In the genomic region with DNA sequence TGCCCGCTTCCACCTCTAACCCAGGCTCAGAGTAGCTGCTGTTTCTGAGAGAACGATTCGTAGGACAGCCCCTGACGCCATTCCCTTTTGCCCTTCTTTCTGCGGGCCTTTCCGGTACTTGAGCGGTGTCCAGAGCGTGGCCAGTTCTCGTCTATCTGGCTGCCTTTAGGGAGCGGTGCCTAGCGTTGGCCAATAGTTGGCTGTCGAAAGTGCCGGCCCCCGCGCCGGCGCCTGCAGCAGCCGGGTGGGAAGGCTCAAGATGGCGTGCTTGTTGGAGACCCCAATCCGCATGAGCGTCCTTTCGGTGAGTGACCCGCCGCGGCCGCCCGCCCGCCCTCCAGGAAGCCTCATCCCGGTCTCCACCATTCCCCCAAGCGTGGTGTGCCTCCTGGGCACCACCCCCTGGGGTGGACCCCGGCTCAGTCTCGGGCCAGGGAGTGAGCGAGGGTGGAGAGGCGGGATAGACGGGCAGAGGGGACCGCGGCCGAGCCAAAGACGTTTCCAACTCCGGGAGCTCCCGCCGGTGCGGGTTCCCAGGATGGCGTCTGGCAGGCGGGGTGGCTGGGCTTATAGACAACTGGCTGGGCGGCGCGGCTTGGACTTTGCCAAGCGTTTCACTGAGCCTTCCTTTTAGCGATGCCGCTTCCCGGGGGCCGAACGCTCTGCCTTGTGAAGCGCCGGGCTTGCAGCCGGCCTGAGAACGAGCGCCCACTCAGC, we compare ENCODE assay signal across 8 cellular contexts. TPM values are rescaled to one million over a fixed set of nuclear protein-coding genes. Genes with fewer than 3 reads are reported as not detected.
A peak's percentile ranks its signal among the peaks of the same experiment; 100 is the strongest.
DNase-seq lines count a peak whose midpoint lies in the region; ATAC-seq lines count a peak whose summit lies in the region.

A gene with protein sequence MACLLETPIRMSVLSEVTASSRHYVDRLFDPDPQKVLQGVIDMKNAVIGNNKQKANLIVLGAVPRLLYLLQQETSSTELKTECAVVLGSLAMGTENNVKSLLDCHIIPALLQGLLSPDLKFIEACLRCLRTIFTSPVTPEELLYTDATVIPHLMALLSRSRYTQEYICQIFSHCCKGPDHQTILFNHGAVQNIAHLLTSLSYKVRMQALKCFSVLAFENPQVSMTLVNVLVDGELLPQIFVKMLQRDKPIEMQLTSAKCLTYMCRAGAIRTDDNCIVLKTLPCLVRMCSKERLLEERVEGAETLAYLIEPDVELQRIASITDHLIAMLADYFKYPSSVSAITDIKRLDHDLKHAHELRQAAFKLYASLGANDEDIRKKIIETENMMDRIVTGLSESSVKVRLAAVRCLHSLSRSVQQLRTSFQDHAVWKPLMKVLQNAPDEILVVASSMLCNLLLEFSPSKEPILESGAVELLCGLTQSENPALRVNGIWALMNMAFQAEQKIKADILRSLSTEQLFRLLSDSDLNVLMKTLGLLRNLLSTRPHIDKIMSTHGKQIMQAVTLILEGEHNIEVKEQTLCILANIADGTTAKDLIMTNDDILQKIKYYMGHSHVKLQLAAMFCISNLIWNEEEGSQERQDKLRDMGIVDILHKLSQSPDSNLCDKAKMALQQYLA (plus strand): TSS at position 6 of the 717 bp plus-strand sequence. CDS start 254 bp downstream, at position 260.

- peak within 1 kb of the TSS; percentile 88 for H3K4me3 ChIP-seq in Jurkat, Clone E6-1 (ENCODE audit: low read length)

- DNase-seq in NCI-H526 (lab: John Stamatoyannopoulos, UW): peak; percentile 76 to 80
- DNase-seq in NCI-H526 treated with DMSO at 0.1 percent for 48 hours (lab: John Stamatoyannopoulos, UW): no peak
- DNase-seq in Jurkat, Clone E6-1 (ENCODE audit: low read depth, low spot score): no peak
- peak; percentile 36 for DNase-seq in T-helper 2 cell treated with Interferon-gamma antibody and Interleukin-4, amounts not matched to agents 5 μg/mL and 100 μg/mL, for 36 hours (ENCODE audit: low spot score)
- DNase-seq in kidney glomerular epithelial cell (lab: John Stamatoyannopoulos, UW): peak; percentile 47
- peak; percentile 8 to 19 (median 9) for DNase-seq in stimulated activated CD4-positive, alpha-beta T cell treated with anti-CD3 and anti-CD28 coated beads, TNF-alpha, amount 100 ng/mL, for 24 hours (ENCODE audit: low read depth in 3 of 3)

- peak within 1 kb of the TSS; percentile 95 for H3K4me3 Mint-ChIP-seq in T-helper 2 cell treated with Interferon-gamma antibody and Interleukin-4, amounts not matched to agents 5 μg/mL and 100 μg/mL, for 36 hours

- peak; percentile 56 for ATAC-seq in GM21737 (IDR thresholded peaks at IDR 0.05; ENCODE audit: unreplicated experiment)

- H3K9me3 Mint-ChIP-seq in T-helper 2 cell treated with Interferon-gamma antibody and Interleukin-4, amounts not matched to agents 5 μg/mL and 100 μg/mL, for 36 hours: no peaks in the 10 kb centered on the region

- H3K4me1 Mint-ChIP-seq in T-helper 2 cell treated with Interferon-gamma antibody and Interleukin-4, amounts not matched to agents 5 μg/mL and 100 μg/mL, for 36 hours (ENCODE audit: low read depth): peaks cover 27% of the 10 kb centered on the region

- peak within 1 kb of the TSS; percentile 88 for H3K27ac Mint-ChIP-seq in T-helper 2 cell treated with Interferon-gamma antibody and Interleukin-4, amounts not matched to agents 5 μg/mL and 100 μg/mL, for 36 hours

- peak within 1 kb of the TSS; percentile 94 for H3K27ac ChIP-seq in cingulate gyrus (ENCODE audit: low read depth, low read length)

- peaks cover 14% of the 10 kb centered on the region for H3K36me3 Mint-ChIP-seq in T-helper 2 cell treated with Interferon-gamma antibody and Interleukin-4, amounts not matched to agents 5 μg/mL and 100 μg/mL, for 36 hours (ENCODE audit: low read depth)

- peaks cover 19% of the 10 kb centered on the region for H3K27me3 Mint-ChIP-seq in T-helper 2 cell treated with Interferon-gamma antibody and Interleukin-4, amounts not matched to agents 5 μg/mL and 100 μg/mL, for 36 hours (ENCODE audit: low read depth)

RNA-seq across cellular contexts. Expression of the gene that starts here (rescaled TPM):
- polyA plus RNA-seq in Jurkat, Clone E6-1 (2012; ENCODE audit: insufficient read depth, insufficient read length): 63.9 TPM

Comparison
In these comparisons a context has a peak if more than half of its experiments do, and no peak if none do; other contexts are left out.
1. DNase-seq: peak in NCI-H526 (2 of 2), T-helper 2 cell treated with Interferon-gamma antibody and Interleukin-4, amounts not matched to agents 5 μg/mL and 100 μg/mL, for 36 hours (single experiment), kidney glomerular epithelial cell (single experiment) and stimulated activated CD4-positive, alpha-beta T cell treated with anti-CD3 and anti-CD28 coated beads, TNF-alpha, amount 100 ng/mL, for 24 hours (3 of 3); none in NCI-H526 treated with DMSO at 0.1 percent for 48 hours (single experiment) and Jurkat, Clone E6-1 (single experiment).